8 cellular contexts compared by ENCODE assay signal in the genomic region with DNA sequence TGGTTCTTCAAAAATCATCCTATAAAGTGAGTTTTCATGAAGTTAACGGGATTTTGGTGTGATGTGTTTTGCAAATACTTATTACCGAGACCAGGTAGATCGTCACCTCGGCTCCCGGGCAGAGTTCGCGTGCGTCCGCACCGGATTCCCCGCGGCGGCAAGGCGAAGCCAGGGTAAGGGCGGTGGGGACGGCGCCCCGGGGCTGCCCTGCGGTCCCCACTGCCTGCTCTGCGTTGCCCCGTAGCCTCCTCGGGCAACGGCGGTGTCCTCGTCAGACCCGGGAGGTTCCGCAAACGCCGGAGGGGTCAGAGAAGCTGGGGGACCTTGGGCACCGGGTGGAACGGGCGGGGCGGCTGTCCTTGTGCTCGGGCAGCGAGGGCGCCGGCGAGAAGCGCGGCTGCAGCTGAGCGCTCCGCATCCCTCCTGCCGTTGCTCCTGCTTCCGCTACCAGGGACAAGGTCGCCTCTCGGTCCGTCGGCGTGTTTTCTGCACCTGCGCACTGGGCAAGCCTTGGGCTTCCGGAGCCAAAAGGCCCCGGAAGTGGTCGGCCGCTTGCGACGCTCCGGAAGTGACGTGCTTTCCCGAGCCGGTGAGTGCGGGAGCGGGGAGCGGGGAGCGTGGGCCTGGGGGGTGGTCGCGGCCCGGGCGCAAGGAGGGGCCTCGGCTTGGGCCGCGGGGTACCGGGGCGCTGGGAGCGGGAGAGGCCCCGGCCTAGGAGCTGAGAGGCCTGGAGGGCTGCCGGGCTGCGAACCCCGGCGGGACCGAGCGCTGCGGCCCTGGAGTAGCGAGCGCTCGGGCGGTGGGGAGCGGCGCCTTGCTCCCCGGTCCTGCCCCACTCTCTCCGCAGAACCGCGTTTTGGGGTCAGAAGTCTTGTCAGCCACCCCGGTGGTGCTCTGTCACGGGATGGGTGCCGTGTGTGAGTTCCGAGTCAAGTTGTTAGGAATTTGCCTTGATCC. TPM values are rescaled to one million over a fixed set of nuclear protein-coding genes. Genes with fewer than 3 reads are reported as not detected.
DNase-seq lines count a peak whose midpoint lies in the region; ATAC-seq and TF ChIP-seq lines count a peak whose summit lies in the region.

A gene with protein sequence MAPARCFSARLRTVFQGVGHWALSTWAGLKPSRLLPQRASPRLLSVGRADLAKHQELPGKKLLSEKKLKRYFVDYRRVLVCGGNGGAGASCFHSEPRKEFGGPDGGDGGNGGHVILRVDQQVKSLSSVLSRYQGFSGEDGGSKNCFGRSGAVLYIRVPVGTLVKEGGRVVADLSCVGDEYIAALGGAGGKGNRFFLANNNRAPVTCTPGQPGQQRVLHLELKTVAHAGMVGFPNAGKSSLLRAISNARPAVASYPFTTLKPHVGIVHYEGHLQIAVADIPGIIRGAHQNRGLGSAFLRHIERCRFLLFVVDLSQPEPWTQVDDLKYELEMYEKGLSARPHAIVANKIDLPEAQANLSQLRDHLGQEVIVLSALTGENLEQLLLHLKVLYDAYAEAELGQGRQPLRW (plus strand): TSS at position 560 of the 957 bp plus-strand sequence. CDS start 10,393 bp downstream, outside the sequence.

- peaks cover 4% of the 10 kb centered on the region for H3K4me1 ChIP-seq in prostate gland (replicated peaks)

- WGBS in prostate gland: under 1% methylated on average over 92 of the region's 96 CpGs

- ATAC-seq in GM18499 (IDR thresholded peaks at IDR 0.05; ENCODE audit: insufficient read depth, unreplicated experiment) (peak; percentile 73), HG02943 (IDR thresholded peaks at IDR 0.05; ENCODE audit: low read depth, unreplicated experiment) (peak; percentile 95), T-helper 17 cell (peak; percentile 94), left ventricle myocardium superior (peak; percentile 98)

- H3K27ac ChIP-seq in prostate gland: peak within 1 kb of the TSS; percentile 84 to 87

- peaks cover 29% of the 10 kb centered on the region for H3K4me1 Mint-ChIP-seq in T-helper 17 cell

- DNase-seq in NCI-H187 (lab: John Stamatoyannopoulos, UW) (peak; percentile 89 to 95), T-helper 17 cell (peak; percentile 85 to 89 (median 87)), amygdala (lab: John Stamatoyannopoulos, UW) (peak; percentile 50 to 95 (median 87)), left ventricle myocardium superior (peak; percentile 96), prostate gland (ENCODE audit: low spot score) (peak; percentile 92), ureter (ENCODE audit: low spot score) (peak; percentile 96)

- peak in 1 of 4 experiments; percentile 35 for TF ChIP-seq CTCF in prostate gland (IDR thresholded peaks at IDR 0.05)

- H3K4me3 ChIP-seq in prostate gland: peak within 1 kb of the TSS; percentile 74 to 79

- H3K9me3 ChIP-seq in T-helper 17 cell (ENCODE audit: control insufficient read depth, low read length, poor library complexity, severe bottlenecking): no peaks in the 10 kb centered on the region
- no peaks in the 10 kb centered on the region for H3K9me3 ChIP-seq in prostate gland

- no peaks in the 10 kb centered on the region for H3K36me3 Mint-ChIP-seq in T-helper 17 cell (ENCODE audit: low read depth)

- no peaks in the 10 kb centered on the region for H3K27me3 Mint-ChIP-seq in T-helper 17 cell

- peak; percentile 72 for TF ChIP-seq POLR2A in prostate gland (IDR thresholded peaks at IDR 0.05)

- H3K36me3 ChIP-seq in prostate gland: no peaks in the 10 kb centered on the region

- H3K4me3 Mint-ChIP-seq in T-helper 17 cell: peak within 1 kb of the TSS; percentile 90

- H3K27me3 ChIP-seq in prostate gland (replicated peaks; ENCODE audit: insufficient read depth): no peaks in the 10 kb centered on the region

- peak within 1 kb of the TSS; percentile 93 for H3K27ac Mint-ChIP-seq in T-helper 17 cell

- intact Hi-C loops in left ventricle myocardium superior (cut with micrococcal nuclease) (no loop called here), prostate gland (cut with DNase I) (loop anchor here (10.0 kb wide), 1 partner anchor 202 kb away; a partner anchor contains a TSS)

RNA-seq across cellular contexts. Expression of the gene that starts here (rescaled TPM):
- total RNA-seq in T-helper 17 cell (10 to 100 TPM; 13.8 to 14.3 TPM), left ventricle myocardium superior (27.3 TPM), prostate gland (10 to 100 TPM; 40.0 to 53.0 TPM), ureter (35.5 TPM)

Comparison
In these comparisons a context has a peak if more than half of its experiments do, and no peak if none do; other contexts are left out.
1. Peak in every context shown above with its lines: DNase-seq, ATAC-seq, H3K4me3 ChIP-seq and H3K27ac ChIP-seq.